In the genomic region with DNA sequence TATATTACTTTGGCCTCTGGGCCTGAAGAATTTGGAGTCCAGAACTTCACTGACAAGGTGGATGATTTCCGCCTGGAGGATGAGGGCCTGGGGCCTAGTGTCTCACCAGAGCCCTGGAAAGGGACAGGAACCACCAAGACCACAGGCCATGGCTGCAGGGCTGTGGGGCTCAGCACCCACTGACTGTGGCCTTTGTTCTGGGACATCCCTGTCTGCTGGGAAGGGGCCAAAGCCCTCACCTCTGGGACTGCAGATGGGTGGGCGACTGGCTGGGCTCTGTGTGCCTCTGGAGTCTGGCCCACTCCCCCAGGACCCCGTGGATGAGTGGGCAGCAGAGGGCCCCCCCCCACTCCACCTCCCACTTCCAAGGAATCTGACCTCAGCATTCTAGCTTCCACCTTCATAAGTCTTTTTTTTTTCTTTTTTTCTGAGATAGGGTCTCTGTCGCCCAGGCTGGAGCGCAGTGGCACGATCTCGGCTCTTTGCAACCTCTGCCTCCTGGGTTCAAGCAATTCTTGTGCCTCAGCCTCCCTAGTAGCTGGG, we compare ENCODE assay signal across 29 cellular contexts. TPM values are rescaled to one million over a fixed set of nuclear protein-coding genes. Genes with fewer than 3 reads are reported as not detected.
"Had no signal": no experiment of that assay in that cellular context is flagged by ENCODE, and none has a peak within 500 bp of the region (broad histone marks: within the 10 kb centered on the region; RNA-seq: fewer than 3 reads in every experiment).

No MANE protein-coding gene starts in this region.

- H3K4me1 Mint-ChIP-seq: activated CD4-positive, alpha-beta memory T cell treated with anti-CD3 and anti-CD28 coated beads, Interleukin-2, amount 10 ng/mL, durations not matched to agents 7 days and 5 days; activated CD4-positive, alpha-beta T cell treated with anti-CD3 and anti-CD28 coated beads for 36 hours; activated naive CD4-positive, alpha-beta T cell treated with anti-CD3 and anti-CD28 coated beads, Interleukin-2, amount 10 ng/mL, durations not matched to agents 7 days and 5 days; activated naive CD8-positive, alpha-beta T cell treated with anti-CD3 and anti-CD28 coated beads for 36 hours; T-cell had no signal

- H3K27me3 Mint-ChIP-seq: activated CD4-positive, alpha-beta memory T cell treated with anti-CD3 and anti-CD28 coated beads, Interleukin-2, amount 10 ng/mL, durations not matched to agents 7 days and 5 days had no signal

- H3K27me3 ChIP-seq: brain microvascular endothelial cell had no signal

- H3K36me3 ChIP-seq: brain microvascular endothelial cell, cardiac muscle cell had no signal

- H3K4me3 Mint-ChIP-seq: activated CD4-positive, alpha-beta memory T cell treated with anti-CD3 and anti-CD28 coated beads, Interleukin-2, amount 10 ng/mL, durations not matched to agents 7 days and 5 days; activated CD4-positive, alpha-beta T cell treated with anti-CD3 and anti-CD28 coated beads for 36 hours; activated naive CD4-positive, alpha-beta T cell treated with anti-CD3 and anti-CD28 coated beads, Interleukin-2, amount 10 ng/mL, durations not matched to agents 7 days and 5 days; activated naive CD8-positive, alpha-beta T cell treated with anti-CD3 and anti-CD28 coated beads for 36 hours; activated T-cell treated with anti-CD3 and anti-CD28 coated beads, Interleukin-2, amount 50 U/mL, for 24 hours; activated T-helper 1 cell treated with anti-CD3 and anti-CD28 coated beads, Interleukin-12 subunit alpha, Interleukin-12 subunit beta, Interleukin-2, Interleukin-4 antibody, amounts not matched to agents 30 ng/mL and 10 ng/mL and 1 ng/mL, durations not matched to agents 14 hours and 24 hours and 36 hours; T-cell had no signal

- H3K36me3 Mint-ChIP-seq: activated naive CD4-positive, alpha-beta T cell treated with anti-CD3 and anti-CD28 coated beads, Interleukin-2, amount 10 ng/mL, durations not matched to agents 7 days and 5 days; activated naive CD8-positive, alpha-beta T cell treated with anti-CD3 and anti-CD28 coated beads for 36 hours; T-cell had no signal

- H3K27ac ChIP-seq: brain microvascular endothelial cell, cardiac muscle cell, SK-N-MC, VCaP had no signal

- DNase-seq: activated CD4-positive, alpha-beta memory T cell treated with anti-CD3 and anti-CD28 coated beads, Interleukin-2, amount 10 ng/mL, durations not matched to agents 7 days and 5 days; activated CD4-positive, alpha-beta T cell treated with anti-CD3 and anti-CD28 coated beads for 36 hours; activated CD4-positive, alpha-beta T cell treated with anti-CD3 and anti-CD28 coated beads, Interleukin-2, amount 50 U/mL, for 1 hour; activated gamma-delta T cell; activated naive CD4-positive, alpha-beta T cell treated with anti-CD3 and anti-CD28 coated beads, Interleukin-2, amount 10 ng/mL, durations not matched to agents 7 days and 5 days; activated naive CD8-positive, alpha-beta T cell treated with anti-CD3 and anti-CD28 coated beads for 36 hours; activated T-cell treated with anti-CD3 and anti-CD28 coated beads, Interleukin-2, amount 50 U/mL, for 24 hours; brain microvascular endothelial cell; Kasumi-1; KBM-7; NCI-H1092 treated with DMSO at 0.1 percent for 48 hours; NCI-H1417 treated with DMSO at 0.1 percent for 48 hours; NCI-H1694; NCI-H2029; NCI-H345; NCI-H510A; NCI-H526 treated with DMSO at 0.1 percent for 48 hours; NCI-H82; T-cell; T-helper 2 cell; T1000 had no signal

- H3K9me3 Mint-ChIP-seq: activated CD4-positive, alpha-beta memory T cell treated with anti-CD3 and anti-CD28 coated beads, Interleukin-2, amount 10 ng/mL, durations not matched to agents 7 days and 5 days; activated naive CD4-positive, alpha-beta T cell treated with anti-CD3 and anti-CD28 coated beads, Interleukin-2, amount 10 ng/mL, durations not matched to agents 7 days and 5 days; activated naive CD8-positive, alpha-beta T cell treated with anti-CD3 and anti-CD28 coated beads for 36 hours; activated T-cell treated with anti-CD3 and anti-CD28 coated beads, Interleukin-2, amount 50 U/mL, for 24 hours; activated T-helper 1 cell treated with anti-CD3 and anti-CD28 coated beads, Interleukin-12 subunit alpha, Interleukin-12 subunit beta, Interleukin-2, Interleukin-4 antibody, amounts not matched to agents 30 ng/mL and 10 ng/mL and 1 ng/mL, durations not matched to agents 14 hours and 24 hours and 36 hours; T-cell had no signal

- ATAC-seq: activated CD4-positive, alpha-beta T cell treated with anti-CD3 and anti-CD28 coated beads for 36 hours; Right ventricle myocardium inferior; T-cell had no signal

- H3K27ac Mint-ChIP-seq: activated CD4-positive, alpha-beta memory T cell treated with anti-CD3 and anti-CD28 coated beads, Interleukin-2, amount 10 ng/mL, durations not matched to agents 7 days and 5 days; activated CD4-positive, alpha-beta T cell treated with anti-CD3 and anti-CD28 coated beads for 36 hours; activated naive CD4-positive, alpha-beta T cell treated with anti-CD3 and anti-CD28 coated beads, Interleukin-2, amount 10 ng/mL, durations not matched to agents 7 days and 5 days; activated naive CD8-positive, alpha-beta T cell treated with anti-CD3 and anti-CD28 coated beads for 36 hours; activated T-cell treated with anti-CD3 and anti-CD28 coated beads, Interleukin-2, amount 50 U/mL, for 24 hours; activated T-helper 1 cell treated with anti-CD3 and anti-CD28 coated beads, Interleukin-12 subunit alpha, Interleukin-12 subunit beta, Interleukin-2, Interleukin-4 antibody, amounts not matched to agents 30 ng/mL and 10 ng/mL and 1 ng/mL, durations not matched to agents 14 hours and 24 hours and 36 hours; T-cell had no signal

- H3K4me3 ChIP-seq: cardiac muscle cell, SK-N-MC had no signal

RNA-seq across cellular contexts. Expression of a gene that starts 20.3 kb away (rescaled TPM):
- total RNA-seq: activated CD4-positive, alpha-beta memory T cell treated with anti-CD3 and anti-CD28 coated beads, Interleukin-2, amount 10 ng/mL, durations not matched to agents 7 days and 5 days; activated CD4-positive, alpha-beta T cell treated with anti-CD3 and anti-CD28 coated beads for 36 hours; activated naive CD8-positive, alpha-beta T cell treated with anti-CD3 and anti-CD28 coated beads for 36 hours; activated T-helper 1 cell treated with anti-CD3 and anti-CD28 coated beads, Interleukin-12 subunit alpha, Interleukin-12 subunit beta, Interleukin-2, Interleukin-4 antibody, amounts not matched to agents 30 ng/mL and 10 ng/mL and 1 ng/mL, durations not matched to agents 14 hours and 24 hours and 36 hours; M059J; OCI-LY7; RPMI7951; T-cell had no signal
